Comparison of ENCODE assay signal across 1 cellular context in the genomic region with DNA sequence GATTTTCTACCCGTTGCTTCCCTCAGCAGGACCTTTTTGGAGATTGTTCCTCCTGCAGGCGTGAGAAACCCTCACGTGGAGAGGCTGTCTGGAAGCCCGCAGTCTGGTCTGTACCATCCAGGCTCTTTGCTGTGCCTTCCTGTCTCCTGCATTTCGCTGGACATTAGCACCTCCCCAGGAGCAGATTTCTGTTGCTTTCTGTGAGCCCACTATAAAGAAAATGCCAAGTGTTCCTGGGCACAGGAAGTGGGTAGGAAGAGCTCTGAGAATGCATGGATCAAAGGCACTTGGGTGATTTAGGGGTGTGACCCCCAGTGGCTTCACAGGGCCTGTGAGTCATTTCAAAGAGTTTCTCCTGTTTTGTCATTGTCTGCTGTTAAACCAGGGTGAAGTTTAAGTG.
TF ChIP-seq lines count a peak whose summit lies in the region.

No MANE protein-coding gene starts in this region.

TF ChIP-seq in SK-N-SH treated with all-trans-retinoic acid at 6 μM for 48 hours, 23 proteins besides CTCF, POLR2A, EP300 and RAD21 (continued from another document):
- TF ChIP-seq, protein P1, sequence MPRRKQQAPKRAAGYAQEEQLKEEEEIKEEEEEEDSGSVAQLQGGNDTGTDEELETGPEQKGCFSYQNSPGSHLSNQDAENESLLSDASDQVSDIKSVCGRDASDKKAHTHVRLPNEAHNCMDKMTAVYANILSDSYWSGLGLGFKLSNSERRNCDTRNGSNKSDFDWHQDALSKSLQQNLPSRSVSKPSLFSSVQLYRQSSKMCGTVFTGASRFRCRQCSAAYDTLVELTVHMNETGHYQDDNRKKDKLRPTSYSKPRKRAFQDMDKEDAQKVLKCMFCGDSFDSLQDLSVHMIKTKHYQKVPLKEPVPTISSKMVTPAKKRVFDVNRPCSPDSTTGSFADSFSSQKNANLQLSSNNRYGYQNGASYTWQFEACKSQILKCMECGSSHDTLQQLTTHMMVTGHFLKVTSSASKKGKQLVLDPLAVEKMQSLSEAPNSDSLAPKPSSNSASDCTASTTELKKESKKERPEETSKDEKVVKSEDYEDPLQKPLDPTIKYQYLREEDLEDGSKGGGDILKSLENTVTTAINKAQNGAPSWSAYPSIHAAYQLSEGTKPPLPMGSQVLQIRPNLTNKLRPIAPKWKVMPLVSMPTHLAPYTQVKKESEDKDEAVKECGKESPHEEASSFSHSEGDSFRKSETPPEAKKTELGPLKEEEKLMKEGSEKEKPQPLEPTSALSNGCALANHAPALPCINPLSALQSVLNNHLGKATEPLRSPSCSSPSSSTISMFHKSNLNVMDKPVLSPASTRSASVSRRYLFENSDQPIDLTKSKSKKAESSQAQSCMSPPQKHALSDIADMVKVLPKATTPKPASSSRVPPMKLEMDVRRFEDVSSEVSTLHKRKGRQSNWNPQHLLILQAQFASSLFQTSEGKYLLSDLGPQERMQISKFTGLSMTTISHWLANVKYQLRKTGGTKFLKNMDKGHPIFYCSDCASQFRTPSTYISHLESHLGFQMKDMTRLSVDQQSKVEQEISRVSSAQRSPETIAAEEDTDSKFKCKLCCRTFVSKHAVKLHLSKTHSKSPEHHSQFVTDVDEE (CRISPR knock-in tag; IDR thresholded peaks at IDR 0.05) = no peak
- TF ChIP-seq BACH2 (CRISPR knock-in tag; IDR thresholded peaks at IDR 0.05; ENCODE audit: borderline replicate concordance) (no peak), OSR1 (CRISPR knock-in tag; IDR thresholded peaks at IDR 0.05) (no peak), PPARA (CRISPR knock-in tag; IDR thresholded peaks at IDR 0.05; ENCODE audit: borderline replicate concordance) (no peak), ARNTL (CRISPR knock-in tag; IDR thresholded peaks at IDR 0.05; ENCODE audit: borderline replicate concordance, low read depth) (no peak)
- TF ChIP-seq, protein P2, sequence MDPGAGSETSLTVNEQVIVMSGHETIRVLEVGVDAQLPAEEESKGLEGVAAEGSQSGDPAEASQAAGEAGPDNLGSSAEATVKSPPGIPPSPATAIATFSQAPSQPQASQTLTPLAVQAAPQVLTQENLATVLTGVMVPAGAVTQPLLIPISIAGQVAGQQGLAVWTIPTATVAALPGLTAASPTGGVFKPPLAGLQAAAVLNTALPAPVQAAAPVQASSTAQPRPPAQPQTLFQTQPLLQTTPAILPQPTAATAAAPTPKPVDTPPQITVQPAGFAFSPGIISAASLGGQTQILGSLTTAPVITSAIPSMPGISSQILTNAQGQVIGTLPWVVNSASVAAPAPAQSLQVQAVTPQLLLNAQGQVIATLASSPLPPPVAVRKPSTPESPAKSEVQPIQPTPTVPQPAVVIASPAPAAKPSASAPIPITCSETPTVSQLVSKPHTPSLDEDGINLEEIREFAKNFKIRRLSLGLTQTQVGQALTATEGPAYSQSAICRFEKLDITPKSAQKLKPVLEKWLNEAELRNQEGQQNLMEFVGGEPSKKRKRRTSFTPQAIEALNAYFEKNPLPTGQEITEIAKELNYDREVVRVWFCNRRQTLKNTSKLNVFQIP (CRISPR knock-in tag; IDR thresholded peaks at IDR 0.05; ENCODE audit: borderline replicate concordance, low read depth) = no peak
